In genomic region chr20:35172434-35172806, GRCh38 we compare ENCODE assay signal across 8 cellular contexts. TPM values are rescaled to one million over a fixed set of nuclear protein-coding genes. Genes with fewer than 3 reads are reported as not detected.
DNase-seq lines count a peak whose midpoint lies in the region; ATAC-seq, FAIRE-seq and TF ChIP-seq lines count a peak whose summit lies in the region.

No MANE protein-coding gene starts in this region.

- no peaks in the 10 kb centered on the region for H3K27me3 ChIP-seq in HUES64 (ENCODE audit: insufficient read depth, low read length)
- no peaks in the 10 kb centered on the region for H3K27me3 ChIP-seq in muscle layer of colon (ENCODE audit: control insufficient read depth in 1 of 2, insufficient read depth in 2 of 2, low read length in 2 of 2)

- peaks cover 25% of the 10 kb centered on the region for H3K4me1 ChIP-seq in A549
- peaks cover 14% of the 10 kb centered on the region for H3K4me1 ChIP-seq in HUES64 (ENCODE audit: insufficient read depth, low read length)
- peaks cover 8% of the 10 kb centered on the region for H3K4me1 ChIP-seq in muscle layer of colon (ENCODE audit: insufficient read depth, low read length)

- peaks cover 9% of the 10 kb centered on the region; the same call in 1 of the 2 replicates for H3K36me3 ChIP-seq in HUES64 (ENCODE audit: insufficient read depth, low read length)
- H3K36me3 ChIP-seq in muscle layer of colon (ENCODE audit: insufficient read depth, low read length): peaks cover 5% of the 10 kb centered on the region

- FAIRE-seq in A549 (lab: Jason Lieb, UNC): no peak

- 0 out of 2 replicates have a peak overlapping the region, but pooled peaks have one; percentile 20 for H3K9ac ChIP-seq in HUES64 (ENCODE audit: low read depth, low read length)
- peak overlapping the region; percentile 78 for H3K9ac ChIP-seq in muscle layer of colon (ENCODE audit: low read length)

- peaks cover 1% of the 10 kb centered on the region for H3K27me3 Mint-ChIP-seq in chondrocyte (ENCODE audit: low read depth)

- DNase-seq in A549 (ENCODE audit: low read depth in 1 of 2, low spot score in 1 of 2) (no peak), chondrocyte (ENCODE audit: low spot score) (no peak), nucleus accumbens (lab: John Stamatoyannopoulos, UW) (no peak), NCI-H446 treated with DMSO at 0.1 percent for 48 hours (lab: John Stamatoyannopoulos, UW) (no peak)

- H3K36me3 Mint-ChIP-seq in chondrocyte (ENCODE audit: low read depth): no peaks in the 10 kb centered on the region

- H3K4me3 ChIP-seq in A549 (peak overlapping the region; percentile 61), HUES64 (ENCODE audit: low read length) (peak overlapping the region; percentile 54), muscle layer of colon (ENCODE audit: low read depth in 1 of 2, low read length in 2 of 2) (peak overlapping the region; percentile 26 to 69)

- CTCF ChIA-PET in A549 (lab: Yijun Ruan, JAX): interaction anchor here (1.7 kb wide), 1 partner anchor 27 kb away, joined by 5 read pairs; no protein-coding TSS in a partner anchor

- no peaks in the 10 kb centered on the region for H3K9me3 ChIP-seq in A549
- H3K9me3 ChIP-seq in HUES64 (ENCODE audit: insufficient read depth, low read depth, low read length): no peaks in the 10 kb centered on the region
- H3K9me3 ChIP-seq in muscle layer of colon (ENCODE audit: low read length): no peaks in the 10 kb centered on the region

- H3K4me1 Mint-ChIP-seq in chondrocyte (ENCODE audit: low read depth): peaks cover 12% of the 10 kb centered on the region

- H3K4me2 ChIP-seq in A549: peak overlapping the region; percentile 77

- H3K9me3 Mint-ChIP-seq in chondrocyte (ENCODE audit: low read depth): no peaks in the 10 kb centered on the region

- peak; percentile 30 to 41; a peak in 5 of 6 replicates for ATAC-seq in A549
- ATAC-seq in HG03571 (IDR thresholded peaks at IDR 0.05; ENCODE audit: unreplicated experiment): no peak
- ATAC-seq in HG03378 (IDR thresholded peaks at IDR 0.05; ENCODE audit: unreplicated experiment): no peak

- no peak for TF ChIP-seq EP300 in A549 (IDR thresholded peaks at IDR 0.05)

- TF ChIP-seq CTCF in A549 (IDR thresholded peaks at IDR 0.05) (no peak), chondrocyte (IDR thresholded peaks at IDR 0.05) (no peak)

- no peak for TF ChIP-seq RAD21 in A549 (conservative IDR thresholded peaks at IDR 0.05 in 1 of 2, IDR thresholded peaks at IDR 0.05 in 1 of 2)

- TF ChIP-seq POLR2A in A549 (IDR thresholded peaks at IDR 0.05; ENCODE audit: low read length): no peak

- H3K27ac Mint-ChIP-seq in chondrocyte (ENCODE audit: unreplicated experiment): no peak overlapping the region

- POLR2A ChIA-PET in A549 (lab: Yijun Ruan, JAX): interaction anchor here (0.6 kb wide), 1 partner anchor 25 kb away, joined by 3 read pairs; the partner anchor contains the start of gene EDEM2

- H3K27ac ChIP-seq in A549 (peak overlapping the region; percentile 85 to 87), HUES64 (ENCODE audit: low read depth, low read length) (no peak overlapping the region), muscle layer of colon (ENCODE audit: low read depth, low read length) (peak overlapping the region; percentile 75)

- WGBS in A549 (ENCODE audit: missing lambda C conversion rate): 15% methylated on average over 3 of the region's 3 CpGs
- WGBS in HUES64: 82% methylated on average over 3 of the region's 3 CpGs

- H3K4me3 Mint-ChIP-seq in chondrocyte (ENCODE audit: unreplicated experiment): peak overlapping the region; percentile 69

TF ChIP-seq in A549, 52 proteins besides CTCF, POLR2A, EP300 and RAD21:
- no peak for TF ChIP-seq HOXB5 (CRISPR knock-in tag; IDR thresholded peaks at IDR 0.05)

RNA-seq across cellular contexts. Expression of gene PROCR, which starts 0.5 kb away (rescaled TPM):
- 123 and 127 TPM in 2 replicates for polyA plus RNA-seq in A549 (2011; rRNA removed)
- 183 and 229 TPM in 2 replicates for polyA plus RNA-seq in A549 (2012; cell fraction: cytosol; rRNA removed)
- 195 and 257 TPM in 2 replicates for polyA plus RNA-seq in A549 (2012; cell fraction: nucleus; rRNA removed)
- 132 to 149 TPM (median 134 TPM) in 3 replicates for polyA plus RNA-seq in A549 (2017; fragmentation: RNase III; extraction: RNeasy Plus Mini Kit Qiagen cat#74134 plus additional on column Dnase treatment)
- 57.6 and 61.8 TPM in 2 replicates for polyA minus RNA-seq in A549 (2011; rRNA and poly(A)+ RNA removed)
- 8.4 TPM for polyA plus RNA-seq in HUES64 (2013, experiment 1 of 2)
- 11.6 TPM for polyA plus RNA-seq in HUES64 (2013, experiment 2 of 2)
- 2.8 to 5.2 TPM (median 3.5 TPM) in 3 replicates for total RNA-seq in chondrocyte

RNA-seq across cellular contexts. Expression of gene EDEM2, which starts 25.3 kb away (rescaled TPM):
- 41.2 and 41.6 TPM in 2 replicates for polyA plus RNA-seq in A549 (2011; rRNA removed)
- 40.9 and 49.9 TPM in 2 replicates for polyA plus RNA-seq in A549 (2012; cell fraction: cytosol; rRNA removed)
- 40.4 and 42.3 TPM in 2 replicates for polyA plus RNA-seq in A549 (2012; cell fraction: nucleus; rRNA removed)
- 48.9 to 52.0 TPM (median 51.2 TPM) in 3 replicates for polyA plus RNA-seq in A549 (2017; fragmentation: RNase III; extraction: RNeasy Plus Mini Kit Qiagen cat#74134 plus additional on column Dnase treatment)
- 36.1 and 36.2 TPM in 2 replicates for polyA minus RNA-seq in A549 (2011; rRNA and poly(A)+ RNA removed)
- polyA plus RNA-seq in HUES64 (2013, experiment 1 of 2): 9.8 TPM
- polyA plus RNA-seq in HUES64 (2013, experiment 2 of 2): 11.1 TPM
- total RNA-seq in chondrocyte: 21.0 to 25.5 TPM (median 22.4 TPM) in 3 replicates

RNA-seq across cellular contexts. Expression of gene MMP24, which starts 54.1 kb away (rescaled TPM):
- polyA plus RNA-seq in A549 (2011; rRNA removed): 21.3 and 22.7 TPM in 2 replicates
- polyA plus RNA-seq in A549 (2012; cell fraction: cytosol; rRNA removed): 33.1 and 47.5 TPM in 2 replicates
- 46.6 and 51.8 TPM in 2 replicates for polyA plus RNA-seq in A549 (2012; cell fraction: nucleus; rRNA removed)
- polyA plus RNA-seq in A549 (2017; fragmentation: RNase III; extraction: RNeasy Plus Mini Kit Qiagen cat#74134 plus additional on column Dnase treatment): 33.3 to 39.4 TPM (median 37.4 TPM) in 3 replicates
- 33.4 and 41.1 TPM in 2 replicates for polyA minus RNA-seq in A549 (2011; rRNA and poly(A)+ RNA removed)
- polyA plus RNA-seq in HUES64 (2013, experiment 1 of 2): 8.1 TPM
- polyA plus RNA-seq in HUES64 (2013, experiment 2 of 2): 6.9 TPM
- 1.1 to 2.6 TPM (median 2.4 TPM) in 3 replicates for total RNA-seq in chondrocyte

Comparison
In these comparisons a context has a peak if more than half of its experiments do, and no peak if none do; other contexts are left out.
1. ATAC-seq: peak in A549 (2 of 2); none in HG03571 (single experiment) and HG03378 (single experiment).
2. Peak in every context shown above with its lines, with median percentiles within 50 percentile points of each other: H3K4me3 ChIP-seq.